In genomic region chr1:2050482-2050792, GRCh38 we compare ENCODE assay signal across 10 cellular contexts. TPM values are rescaled to one million over a fixed set of nuclear protein-coding genes. Genes with fewer than 3 reads are reported as not detected.
DNase-seq lines count a peak whose midpoint lies in the region; ATAC-seq, FAIRE-seq and TF ChIP-seq lines count a peak whose summit lies in the region.
"Had no signal": no experiment of that assay in that cellular context is flagged by ENCODE, and none has a peak within 500 bp of the region (broad histone marks: within the 10 kb centered on the region; RNA-seq: fewer than 3 reads in every experiment).

No MANE protein-coding gene starts in this region.

- DNase-seq in activated CD4-positive, alpha-beta memory T cell treated with anti-CD3 and anti-CD28 coated beads for 36 hours: peak; percentile 52
- DNase-seq in activated CD4-positive, alpha-beta memory T cell treated with anti-CD3 and anti-CD28 coated beads, Interleukin-2, amount 10 ng/mL, durations not matched to agents 7 days and 5 days: no peak
- DNase-seq in WTC11 (ENCODE audit: low spot score): peak; percentile 43
- DNase-seq in suprapubic skin (ENCODE audit: low spot score in 2 of 2): no peak
- DNase-seq in D721Med (ENCODE audit: insufficient read length, low spot score): no peak
- no peak for DNase-seq in cerebellar nuclear complex (lab: John Stamatoyannopoulos, UW)
- no peak for DNase-seq in SKM-1 (lab: John Stamatoyannopoulos, UW; ENCODE audit: unreplicated experiment)
- DNase-seq: DND-41 had no signal

- peaks cover 14% of the 10 kb centered on the region for H3K27me3 Mint-ChIP-seq in activated CD4-positive, alpha-beta memory T cell treated with anti-CD3 and anti-CD28 coated beads for 36 hours
- peaks cover 19% of the 10 kb centered on the region for H3K27me3 Mint-ChIP-seq in activated CD4-positive, alpha-beta memory T cell treated with anti-CD3 and anti-CD28 coated beads, Interleukin-2, amount 10 ng/mL, durations not matched to agents 7 days and 5 days
- peaks cover 4% of the 10 kb centered on the region; the same call in 1 of the 2 replicates for H3K27me3 Mint-ChIP-seq in WTC11 (ENCODE audit: low read depth)

- no peaks in the 10 kb centered on the region for H3K9me3 ChIP-seq in iPS-20b (ENCODE audit: insufficient read depth, low read depth, low read length)
- H3K9me3 ChIP-seq in suprapubic skin: no peaks in the 10 kb centered on the region

- no peak overlapping the region for H3K27ac Mint-ChIP-seq in activated CD4-positive, alpha-beta memory T cell treated with anti-CD3 and anti-CD28 coated beads for 36 hours
- no peak overlapping the region for H3K27ac Mint-ChIP-seq in activated CD4-positive, alpha-beta memory T cell treated with anti-CD3 and anti-CD28 coated beads, Interleukin-2, amount 10 ng/mL, durations not matched to agents 7 days and 5 days
- H3K27ac Mint-ChIP-seq in WTC11: no peak overlapping the region

- POLR2A ChIA-PET in activated CD4-positive, alpha-beta memory T cell treated with anti-CD3 and anti-CD28 coated beads for 36 hours (lab: Charles Lee): no interaction called here
- POLR2A ChIA-PET in activated CD4-positive, alpha-beta memory T cell treated with anti-CD3 and anti-CD28 coated beads, Interleukin-2, amount 10 ng/mL, durations not matched to agents 7 days and 5 days (lab: Charles Lee): no interaction called here
- POLR2A ChIA-PET in WTC11 (lab: Charles Lee): no interaction called here

- TF ChIP-seq EP300 in suprapubic skin (IDR thresholded peaks at IDR 0.05): no peak

- peaks cover 51% of the 10 kb centered on the region for H3K27me3 ChIP-seq in iPS-20b (ENCODE audit: insufficient read depth, low read length)
- H3K27me3 ChIP-seq in suprapubic skin: peaks cover 44% of the 10 kb centered on the region

- H3K4me1 ChIP-seq in iPS-20b (ENCODE audit: insufficient read depth, low read length): peaks cover 12% of the 10 kb centered on the region; the same call in 1 of the 2 replicates
- H3K4me1 ChIP-seq in suprapubic skin: peaks cover 39% of the 10 kb centered on the region

- H3K9ac ChIP-seq in iPS-20b (ENCODE audit: low read depth, low read length): peak overlapping the region; percentile 67; the same call in 1 of the 2 replicates

- TF ChIP-seq CTCF in WTC11 (IDR thresholded peaks at IDR 0.05) (no peak), suprapubic skin (IDR thresholded peaks at IDR 0.05) (no peak), D721Med (IDR thresholded peaks at IDR 0.05; ENCODE audit: insufficient read depth, missing control alignments) (no peak)

- H3K9me3 Mint-ChIP-seq in activated CD4-positive, alpha-beta memory T cell treated with anti-CD3 and anti-CD28 coated beads for 36 hours: no peaks in the 10 kb centered on the region
- no peaks in the 10 kb centered on the region for H3K9me3 Mint-ChIP-seq in activated CD4-positive, alpha-beta memory T cell treated with anti-CD3 and anti-CD28 coated beads, Interleukin-2, amount 10 ng/mL, durations not matched to agents 7 days and 5 days
- no peaks in the 10 kb centered on the region for H3K9me3 Mint-ChIP-seq in WTC11

- no peak for ATAC-seq in WTC11

- CTCF ChIA-PET in activated CD4-positive, alpha-beta memory T cell treated with anti-CD3 and anti-CD28 coated beads for 36 hours (lab: Charles Lee): no interaction called here
- CTCF ChIA-PET in activated CD4-positive, alpha-beta memory T cell treated with anti-CD3 and anti-CD28 coated beads, Interleukin-2, amount 10 ng/mL, durations not matched to agents 7 days and 5 days (lab: Charles Lee): no interaction called here
- CTCF ChIA-PET in WTC11 (lab: Charles Lee): interaction anchor here (0.6 to 12.0 kb wide), 13 partner anchors 42 to 202 kb away, joined by 3 to 312 read pairs (median 3); no protein-coding TSS in a partner anchor

- intact Hi-C loops in activated CD4-positive, alpha-beta memory T cell treated with anti-CD3 and anti-CD28 coated beads for 36 hours (cut with micrococcal nuclease): no loop called here

- H3K36me3 Mint-ChIP-seq in activated CD4-positive, alpha-beta memory T cell treated with anti-CD3 and anti-CD28 coated beads for 36 hours: no peaks in the 10 kb centered on the region
- H3K36me3 Mint-ChIP-seq in activated CD4-positive, alpha-beta memory T cell treated with anti-CD3 and anti-CD28 coated beads, Interleukin-2, amount 10 ng/mL, durations not matched to agents 7 days and 5 days (ENCODE audit: low read depth): no peaks in the 10 kb centered on the region
- H3K36me3 Mint-ChIP-seq in WTC11: peaks cover 2% of the 10 kb centered on the region

- no peak for TF ChIP-seq POLR2A in suprapubic skin (IDR thresholded peaks at IDR 0.05)

- peaks cover 12% of the 10 kb centered on the region for H3K4me1 Mint-ChIP-seq in activated CD4-positive, alpha-beta memory T cell treated with anti-CD3 and anti-CD28 coated beads for 36 hours (ENCODE audit: low read depth)
- H3K4me1 Mint-ChIP-seq in activated CD4-positive, alpha-beta memory T cell treated with anti-CD3 and anti-CD28 coated beads, Interleukin-2, amount 10 ng/mL, durations not matched to agents 7 days and 5 days: peaks cover 18% of the 10 kb centered on the region
- peaks cover 26% of the 10 kb centered on the region for H3K4me1 Mint-ChIP-seq in WTC11

- H3K36me3 ChIP-seq in iPS-20b (ENCODE audit: insufficient read depth, low read depth, low read length): peaks cover 3% of the 10 kb centered on the region
- no peaks in the 10 kb centered on the region for H3K36me3 ChIP-seq in suprapubic skin

- H3K27ac ChIP-seq in iPS-20b (ENCODE audit: low read length) (no peak overlapping the region), suprapubic skin (peak overlapping the region; percentile 3)

- FAIRE-seq in D721Med (lab: Jason Lieb, UNC): no peak
- FAIRE-seq: islet of Langerhans had no signal

- H3K4me3 Mint-ChIP-seq in activated CD4-positive, alpha-beta memory T cell treated with anti-CD3 and anti-CD28 coated beads for 36 hours: peak overlapping the region; percentile 58
- H3K4me3 Mint-ChIP-seq in activated CD4-positive, alpha-beta memory T cell treated with anti-CD3 and anti-CD28 coated beads, Interleukin-2, amount 10 ng/mL, durations not matched to agents 7 days and 5 days: no peak overlapping the region
- peak overlapping the region; percentile 72 for H3K4me3 Mint-ChIP-seq in WTC11

- 0% methylated on average over 7 of the region's 45 CpGs for WGBS in suprapubic skin

- peak overlapping the region; percentile 72; the same call in 1 of the 2 replicates for H3K4me3 ChIP-seq in iPS-20b (ENCODE audit: low read length)
- H3K4me3 ChIP-seq in suprapubic skin: peak overlapping the region; percentile 62

TF ChIP-seq in WTC11, 78 proteins besides CTCF, POLR2A, EP300 and RAD21 (continues in another document):
- 0 out of 2 replicates have a peak, but pooled peaks have one; percentile 38 for TF ChIP-seq ESRRA (CRISPR knock-in tag; IDR thresholded peaks at IDR 0.05; ENCODE audit: borderline replicate concordance)
- TF ChIP-seq TEAD1 (CRISPR knock-in tag; IDR thresholded peaks at IDR 0.05): 0 out of 2 replicates have a peak, but pooled peaks have one; percentile 4
- peak; percentile 41 for TF ChIP-seq E2F5 (CRISPR knock-in tag; IDR thresholded peaks at IDR 0.05)
- TF ChIP-seq FOXP4 (CRISPR knock-in tag; IDR thresholded peaks at IDR 0.05): 0 out of 2 replicates have a peak, but pooled peaks have one; percentile 50
- TF ChIP-seq KAT7 (CRISPR knock-in tag; IDR thresholded peaks at IDR 0.05; ENCODE audit: borderline replicate concordance): 0 out of 2 replicates have a peak, but pooled peaks have one; percentile 39

RNA-seq across cellular contexts. Expression of gene PRKCZ, which starts 0.2 kb away (rescaled TPM):
- total RNA-seq in activated CD4-positive, alpha-beta memory T cell treated with anti-CD3 and anti-CD28 coated beads for 36 hours: 10 to 100 TPM; 13.2 to 14.7 TPM
- 1 to 10 TPM; 6.7 to 8.0 TPM for total RNA-seq in activated CD4-positive, alpha-beta memory T cell treated with anti-CD3 and anti-CD28 coated beads, Interleukin-2, amount 10 ng/mL, durations not matched to agents 7 days and 5 days
- 51.9 to 52.9 TPM (median 52.5 TPM) in 3 replicates for total RNA-seq in WTC11 (2021)
- 10 to 100 TPM; 21.7 to 31.5 (median 25.4) TPM for total RNA-seq in suprapubic skin

RNA-seq across cellular contexts. Expression of gene GABRD, which starts 31.3 kb away (rescaled TPM):
- not detected for total RNA-seq in activated CD4-positive, alpha-beta memory T cell treated with anti-CD3 and anti-CD28 coated beads for 36 hours
- total RNA-seq in activated CD4-positive, alpha-beta memory T cell treated with anti-CD3 and anti-CD28 coated beads, Interleukin-2, amount 10 ng/mL, durations not matched to agents 7 days and 5 days: not detected
- total RNA-seq in WTC11 (2021) (1.7 to 2.0 TPM (median 1.8 TPM) in 3 replicates), suprapubic skin (1 to 10 TPM in 2 of 4 donors, under 1 TPM in 1, not detected in 1; 0.52 to 1.7 (median 1.2) TPM)

RNA-seq across cellular contexts. Expression of gene CFAP74, which starts 46.9 kb away (rescaled TPM):
- total RNA-seq in activated CD4-positive, alpha-beta memory T cell treated with anti-CD3 and anti-CD28 coated beads for 36 hours: not detected
- total RNA-seq in activated CD4-positive, alpha-beta memory T cell treated with anti-CD3 and anti-CD28 coated beads, Interleukin-2, amount 10 ng/mL, durations not matched to agents 7 days and 5 days: not detected
- 0.34 to 0.39 TPM (median 0.35 TPM) in 3 replicates for total RNA-seq in WTC11 (2021)
- total RNA-seq in suprapubic skin: not detected

Comparison
In these comparisons a context has a peak if more than half of its experiments do, and no peak if none do; other contexts are left out.
1. DNase-seq: peak in activated CD4-positive, alpha-beta memory T cell treated with anti-CD3 and anti-CD28 coated beads for 36 hours (single experiment) and WTC11 (single experiment); none in activated CD4-positive, alpha-beta memory T cell treated with anti-CD3 and anti-CD28 coated beads, Interleukin-2, amount 10 ng/mL, durations not matched to agents 7 days and 5 days (single experiment), suprapubic skin (0 of 2), D721Med (single experiment), cerebellar nuclear complex (0 of 2) and SKM-1 (single experiment).